Comparison of ENCODE assay signal across 1 cellular context in the genomic region with DNA sequence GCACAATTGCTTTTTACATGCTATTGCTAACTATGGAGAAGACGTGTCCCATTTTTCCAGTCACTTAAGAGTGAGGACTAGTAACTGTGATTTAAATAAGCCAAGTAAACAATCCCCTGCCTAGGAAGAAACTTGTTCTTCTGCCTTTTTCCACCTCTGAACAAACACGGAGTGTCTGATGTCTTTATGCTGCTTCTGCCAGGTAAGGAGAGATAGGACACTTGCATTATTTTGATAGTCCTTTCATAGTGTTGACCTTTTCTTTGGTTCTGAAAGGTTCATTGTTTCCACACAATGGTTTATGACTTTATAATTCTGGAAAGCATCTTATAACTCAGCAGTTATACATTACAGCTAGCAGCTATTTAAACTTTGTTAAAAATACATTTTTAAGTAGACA.
TF ChIP-seq lines count a peak whose summit lies in the region.

No MANE protein-coding gene starts in this region.

TF ChIP-seq in IMR-90, 13 proteins besides CTCF, POLR2A, EP300 and RAD21:
- TF ChIP-seq RCOR1 (IDR thresholded peaks at IDR 0.05; ENCODE audit: insufficient replicate concordance, low read length) (no peak), NFE2L2 (IDR thresholded peaks at IDR 0.05; ENCODE audit: low read depth, low read length) (no peak), SMC3 (IDR thresholded peaks at IDR 0.05; ENCODE audit: low read depth, low read length) (no peak), CEBPB (IDR thresholded peaks at IDR 0.05; ENCODE audit: low read depth, low read length) (no peak)
